12 cellular contexts compared by ENCODE assay signal in the genomic region with DNA sequence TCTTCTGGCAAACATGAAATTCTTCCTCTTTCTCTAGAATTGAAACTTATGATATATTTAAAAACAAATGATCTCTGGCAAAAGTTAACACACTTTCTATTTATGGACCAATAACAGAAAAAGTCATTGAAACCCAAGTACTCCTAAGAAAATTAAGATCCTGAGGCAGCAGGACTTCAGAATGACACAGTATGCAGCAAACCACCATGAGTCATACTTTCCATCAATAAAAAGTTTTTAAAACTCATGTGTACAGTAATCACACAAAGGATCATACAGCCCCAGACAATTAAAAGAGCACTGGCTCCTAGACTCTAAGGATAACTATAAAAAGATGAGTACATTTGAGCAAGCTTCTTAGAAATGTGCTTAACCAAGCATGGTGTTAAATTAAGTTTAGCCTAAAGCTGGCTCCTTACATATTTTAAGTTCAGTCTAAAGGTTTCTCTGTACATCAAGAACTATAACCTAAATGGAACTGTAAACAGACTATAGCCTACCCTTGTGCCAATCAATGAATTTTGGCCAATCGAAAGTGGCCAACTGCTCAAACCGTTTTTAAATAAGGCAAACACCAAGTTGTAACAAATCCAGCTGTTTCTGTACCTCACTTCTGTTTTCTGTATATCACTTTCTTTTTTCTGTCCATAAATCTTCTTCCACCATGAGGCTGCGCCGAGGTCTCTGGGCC.
DNase-seq lines count a peak whose midpoint lies in the region; ATAC-seq, FAIRE-seq and TF ChIP-seq lines count a peak whose summit lies in the region.
"Had no signal": no experiment of that assay in that cellular context is flagged by ENCODE, and none has a peak within 500 bp of the region (broad histone marks: within the 10 kb centered on the region; RNA-seq: fewer than 3 reads in every experiment).

No MANE protein-coding gene starts in this region.

- no peaks in the 10 kb centered on the region for H3K4me1 Mint-ChIP-seq in activated naive CD8-positive, alpha-beta T cell treated with anti-CD3 and anti-CD28 coated beads, Interleukin-2, amount 10 ng/mL, durations not matched to agents 7 days and 5 days
- peaks cover under 1% of the 10 kb centered on the region for H3K4me1 Mint-ChIP-seq in endothelial cell (ENCODE audit: unreplicated experiment)
- H3K4me1 Mint-ChIP-seq: brain had no signal

- no peaks in the 10 kb centered on the region for H3K4me1 ChIP-seq in kidney (ENCODE audit: control insufficient read depth in 1 of 2, insufficient read depth in 1 of 2, low read depth in 1 of 2, low read length in 2 of 2)
- H3K4me1 ChIP-seq: Caco-2 had no signal

- peak; percentile 33 for FAIRE-seq in kidney (lab: Jason Lieb, UNC)

- no peaks in the 10 kb centered on the region for H3K9me3 ChIP-seq in kidney (ENCODE audit: control insufficient read depth in 1 of 2, low read length in 2 of 2)
- H3K9me3 ChIP-seq: right lobe of liver had no signal

- TF ChIP-seq CTCF in kidney (IDR thresholded peaks at IDR 0.05; ENCODE audit: borderline replicate concordance, extremely low read depth, insufficient read depth) (no peak), endothelial cell (IDR thresholded peaks at IDR 0.05; ENCODE audit: unreplicated experiment) (no peak)

- POLR2A ChIA-PET in activated naive CD8-positive, alpha-beta T cell treated with anti-CD3 and anti-CD28 coated beads, Interleukin-2, amount 10 ng/mL, durations not matched to agents 7 days and 5 days (lab: Charles Lee): no interaction called here

- peaks cover 2% of the 10 kb centered on the region for H3K9me3 Mint-ChIP-seq in activated naive CD8-positive, alpha-beta T cell treated with anti-CD3 and anti-CD28 coated beads, Interleukin-2, amount 10 ng/mL, durations not matched to agents 7 days and 5 days
- no peaks in the 10 kb centered on the region for H3K9me3 Mint-ChIP-seq in endothelial cell (ENCODE audit: unreplicated experiment)

- no peak overlapping the region for H3K4me3 Mint-ChIP-seq in activated naive CD8-positive, alpha-beta T cell treated with anti-CD3 and anti-CD28 coated beads, Interleukin-2, amount 10 ng/mL, durations not matched to agents 7 days and 5 days
- no peak overlapping the region for H3K4me3 Mint-ChIP-seq in endothelial cell (ENCODE audit: unreplicated experiment)
- H3K4me3 Mint-ChIP-seq: brain had no signal

- no peak overlapping the region for H3K4me3 ChIP-seq in kidney (ENCODE audit: low read length in 2 of 2)
- H3K4me3 ChIP-seq: right lobe of liver had no signal

- intact Hi-C loops in kidney (cut with DNase I): no loop called here

- H3K9ac ChIP-seq in kidney (ENCODE audit: low read length in 2 of 2): no peak overlapping the region

- no peak overlapping the region for H3K27ac Mint-ChIP-seq in activated naive CD8-positive, alpha-beta T cell treated with anti-CD3 and anti-CD28 coated beads, Interleukin-2, amount 10 ng/mL, durations not matched to agents 7 days and 5 days
- no peak overlapping the region for H3K27ac Mint-ChIP-seq in endothelial cell (ENCODE audit: unreplicated experiment)

- H3K27me3 Mint-ChIP-seq in activated naive CD8-positive, alpha-beta T cell treated with anti-CD3 and anti-CD28 coated beads, Interleukin-2, amount 10 ng/mL, durations not matched to agents 7 days and 5 days: no peaks in the 10 kb centered on the region
- no peaks in the 10 kb centered on the region for H3K27me3 Mint-ChIP-seq in endothelial cell (ENCODE audit: unreplicated experiment)
- H3K27me3 Mint-ChIP-seq: brain had no signal

- DNase-seq in AG08396 (ENCODE audit: low spot score) (peak; percentile 29), HS-5 (ENCODE audit: low read depth) (peak; percentile 67), kidney (no peak), NCI-H2196 (lab: John Stamatoyannopoulos, UW; ENCODE audit: unreplicated experiment) (no peak), SHP77 (lab: John Stamatoyannopoulos, UW) (no peak), endothelial cell (ENCODE audit: low spot score) (no peak)
- DNase-seq in activated naive CD8-positive, alpha-beta T cell treated with anti-CD3 and anti-CD28 coated beads, Interleukin-2, amount 10 ng/mL, durations not matched to agents 7 days and 5 days: no peak
- no peak for DNase-seq in stimulated activated CD4-positive, alpha-beta T cell treated with anti-CD3 and anti-CD28 coated beads, Interleukin-1b, Interleukin-23, amount 100 ng/mL, for 48 hours
- DNase-seq: Caco-2, NCI-H187 treated with DMSO at 0.1 percent for 48 hours, right lobe of liver had no signal

- no peaks in the 10 kb centered on the region for H3K36me3 ChIP-seq in kidney (ENCODE audit: control insufficient read depth in 1 of 2, insufficient read depth in 2 of 2, low read length in 2 of 2)
- H3K36me3 ChIP-seq: right lobe of liver had no signal

- no peaks in the 10 kb centered on the region for H3K36me3 Mint-ChIP-seq in activated naive CD8-positive, alpha-beta T cell treated with anti-CD3 and anti-CD28 coated beads, Interleukin-2, amount 10 ng/mL, durations not matched to agents 7 days and 5 days
- no peaks in the 10 kb centered on the region for H3K36me3 Mint-ChIP-seq in endothelial cell (ENCODE audit: low read depth, unreplicated experiment)
- H3K36me3 Mint-ChIP-seq: brain had no signal

- peak; percentile 36 for ATAC-seq in activated naive CD8-positive, alpha-beta T cell treated with anti-CD3 and anti-CD28 coated beads, Interleukin-2, amount 10 ng/mL, durations not matched to agents 7 days and 5 days (ENCODE audit: low read depth)

- no peak overlapping the region for H3K27ac ChIP-seq in kidney (ENCODE audit: low read depth in 2 of 2, low read length in 2 of 2)
- H3K27ac ChIP-seq: right lobe of liver had no signal

Comparison
In these comparisons a context has a peak if more than half of its experiments do, and no peak if none do; other contexts are left out.
1. DNase-seq: peak in AG08396 (single experiment) and HS-5 (single experiment); none in activated naive CD8-positive, alpha-beta T cell treated with anti-CD3 and anti-CD28 coated beads, Interleukin-2, amount 10 ng/mL, durations not matched to agents 7 days and 5 days (single experiment), kidney (single experiment), NCI-H2196 (single experiment), SHP77 (0 of 2), stimulated activated CD4-positive, alpha-beta T cell treated with anti-CD3 and anti-CD28 coated beads, Interleukin-1b, Interleukin-23, amount 100 ng/mL, for 48 hours (single experiment) and endothelial cell (single experiment).